Comparison of ENCODE assay signal across 19 cellular contexts in genomic region chr19:51250786-51251452, GRCh38. TPM values are rescaled to one million over a fixed set of nuclear protein-coding genes. Genes with fewer than 3 reads are reported as not detected.
A peak's percentile ranks its signal among the peaks of the same experiment; 100 is the strongest.
DNase-seq lines count a peak whose midpoint lies in the region; ATAC-seq and TF ChIP-seq lines count a peak whose summit lies in the region.
"Had no signal": no experiment of that assay in that cellular context is flagged by ENCODE, and none has a peak within 500 bp of the region (broad histone marks: within the 10 kb centered on the region; RNA-seq: fewer than 3 reads in every experiment).

TSS of gene SIGLECL1 (plus strand) at chr19:51251080. CDS start at chr19:51264073, 12,993 bp downstream.

- no peak within 1 kb of the TSS for H3K4me3 Mint-ChIP-seq in T-helper 1 cell treated with Interleukin-12 subunit alpha and Interleukin-12 subunit beta and Interleukin-4 antibody, amounts not matched to agents 30 μg/mL and 1 μg/mL, for 36 hours
- no peak within 1 kb of the TSS for H3K4me3 Mint-ChIP-seq in CD4-positive, CD25-positive, alpha-beta regulatory T cell
- no peak within 1 kb of the TSS for H3K4me3 Mint-ChIP-seq in endodermal cell

- H3K27me3 ChIP-seq in CD4-positive, CD25-positive, alpha-beta regulatory T cell (ENCODE audit: control insufficient read depth, insufficient read depth, low read length) = no peaks in the 10 kb centered on the region
- H3K27me3 ChIP-seq in endodermal cell (ENCODE audit: control insufficient read depth, insufficient read depth, low read length, poor library complexity, severe bottlenecking) (no peaks in the 10 kb centered on the region), BE2C (no peaks in the 10 kb centered on the region; the same call in 1 of the 2 replicates)
- H3K27me3 ChIP-seq: BLaER1 treated with 17β-estradiol and CSF1 and Interleukin-3, amounts not matched to agents 10 nM and 100 nM had no signal

- H3K36me3 ChIP-seq in CD4-positive, CD25-positive, alpha-beta regulatory T cell (ENCODE audit: control insufficient read depth, insufficient read depth, low read length) = no peaks in the 10 kb centered on the region
- no peaks in the 10 kb centered on the region for H3K36me3 ChIP-seq in endodermal cell (ENCODE audit: control insufficient read depth, insufficient read depth, low read length)
- H3K36me3 ChIP-seq in BE2C = no peaks in the 10 kb centered on the region
- H3K36me3 ChIP-seq: MG63 had no signal

- H3K4me3 ChIP-seq in CD4-positive, CD25-positive, alpha-beta regulatory T cell (ENCODE audit: low read depth, low read length) = no peak within 1 kb of the TSS
- H3K4me3 ChIP-seq in endodermal cell (ENCODE audit: low read length) (no peak within 1 kb of the TSS), BE2C (ENCODE audit: low read depth, low read length) (no peak within 1 kb of the TSS)
- H3K4me3 ChIP-seq: BLaER1 treated with 17β-estradiol and CSF1 and Interleukin-3, amounts not matched to agents 10 nM and 100 nM; MG63; PC-9 had no signal

- no peak for ATAC-seq in CD4-positive, CD25-positive, alpha-beta regulatory T cell (ENCODE audit: low read depth in 2 of 2)
- ATAC-seq: HCT116 had no signal

- DNase-seq in T-helper 1 cell = no peak
- no peak for DNase-seq in CD4-positive, CD25-positive, alpha-beta regulatory T cell
- DNase-seq in NAMALWA (ENCODE audit: low spot score) = peak; percentile 9
- DNase-seq in endodermal cell = peak; percentile 51
- no peak for DNase-seq in BE2C
- DNase-seq in DMS79 (lab: John Stamatoyannopoulos, UW) = no peak
- DNase-seq in KG1 (lab: John Stamatoyannopoulos, UW) = no peak
- DNase-seq: 8988T, DMS153, MG63, NCI-H1930, NCI-H2171, NCI-H446 treated with DMSO at 0.1 percent for 48 hours, NCI-H748 treated with DMSO at 0.1 percent for 48 hours had no signal

- peaks cover 37% of the 10 kb centered on the region for H3K4me1 Mint-ChIP-seq in T-helper 1 cell treated with Interleukin-12 subunit alpha and Interleukin-12 subunit beta and Interleukin-4 antibody, amounts not matched to agents 30 μg/mL and 1 μg/mL, for 36 hours (ENCODE audit: low read depth)
- H3K4me1 Mint-ChIP-seq in CD4-positive, CD25-positive, alpha-beta regulatory T cell = peaks cover 7 to 40% (median 32%) of the 10 kb centered on the region in 4 donors
- H3K4me1 Mint-ChIP-seq in endodermal cell = no peaks in the 10 kb centered on the region

- H3K9ac ChIP-seq in endodermal cell (ENCODE audit: extremely low read depth, low read length, poor library complexity, severe bottlenecking) = no peak within 1 kb of the TSS
- H3K9ac ChIP-seq: BLaER1 treated with 17β-estradiol and CSF1 and Interleukin-3, amounts not matched to agents 10 nM and 100 nM; KMS-11 had no signal

- H3K9me3 Mint-ChIP-seq in T-helper 1 cell treated with Interleukin-12 subunit alpha and Interleukin-12 subunit beta and Interleukin-4 antibody, amounts not matched to agents 30 μg/mL and 1 μg/mL, for 36 hours = no peaks in the 10 kb centered on the region
- H3K9me3 Mint-ChIP-seq in CD4-positive, CD25-positive, alpha-beta regulatory T cell = peaks cover 0 to 1% (median 0%) of the 10 kb centered on the region in 7 donors
- peaks cover 4% of the 10 kb centered on the region for H3K9me3 Mint-ChIP-seq in endodermal cell

- 91 to 96% methylated on average over 7 to 22 of the region's 22 CpGs for WGBS in endodermal cell (ENCODE audit: insufficient coverage in 1 of 2, insufficient read length in 1 of 2), 2 experiments

- peaks cover 7% of the 10 kb centered on the region for H3K27me3 Mint-ChIP-seq in T-helper 1 cell treated with Interleukin-12 subunit alpha and Interleukin-12 subunit beta and Interleukin-4 antibody, amounts not matched to agents 30 μg/mL and 1 μg/mL, for 36 hours (ENCODE audit: low read depth)
- H3K27me3 Mint-ChIP-seq in CD4-positive, CD25-positive, alpha-beta regulatory T cell = no peaks in the 10 kb centered on the region
- H3K27me3 Mint-ChIP-seq in endodermal cell (ENCODE audit: insufficient read depth) = no peaks in the 10 kb centered on the region

- TF ChIP-seq CTCF in endodermal cell (conservative IDR thresholded peaks at IDR 0.05) (no peak), BE2C (IDR thresholded peaks at IDR 0.05; ENCODE audit: low read depth, low read length) (no peak)

- no peaks in the 10 kb centered on the region for H3K9me3 ChIP-seq in CD4-positive, CD25-positive, alpha-beta regulatory T cell (ENCODE audit: control insufficient read depth in 2 of 2, low read length in 2 of 2)
- H3K9me3 ChIP-seq in endodermal cell (ENCODE audit: control insufficient read depth, low read length) (peaks cover 6% of the 10 kb centered on the region), BE2C (no peaks in the 10 kb centered on the region; the same call in 1 of the 2 replicates)
- H3K9me3 ChIP-seq: MG63 had no signal

- peaks cover 20% of the 10 kb centered on the region for H3K4me1 ChIP-seq in CD4-positive, CD25-positive, alpha-beta regulatory T cell (ENCODE audit: control insufficient read depth, insufficient read depth, low read length, poor library complexity, severe bottlenecking)
- H3K4me1 ChIP-seq in endodermal cell (ENCODE audit: control insufficient read depth, insufficient read depth, low read length) = no peaks in the 10 kb centered on the region
- no peaks in the 10 kb centered on the region for H3K4me1 ChIP-seq in BE2C

- H3K27ac ChIP-seq in CD4-positive, CD25-positive, alpha-beta regulatory T cell (ENCODE audit: insufficient read depth, low read length, poor library complexity, severe bottlenecking) = no peak within 1 kb of the TSS
- H3K27ac ChIP-seq in endodermal cell (ENCODE audit: low read depth, low read length) = no peak within 1 kb of the TSS
- H3K27ac ChIP-seq: KMS-11, PC-9 had no signal

- peak within 1 kb of the TSS; percentile 41 for H3K27ac Mint-ChIP-seq in T-helper 1 cell treated with Interleukin-12 subunit alpha and Interleukin-12 subunit beta and Interleukin-4 antibody, amounts not matched to agents 30 μg/mL and 1 μg/mL, for 36 hours
- H3K27ac Mint-ChIP-seq in CD4-positive, CD25-positive, alpha-beta regulatory T cell = peak within 1 kb of the TSS; percentile 68 to 94 (median 93)
- H3K27ac Mint-ChIP-seq in endodermal cell = no peak within 1 kb of the TSS

- H3K36me3 Mint-ChIP-seq in T-helper 1 cell treated with Interleukin-12 subunit alpha and Interleukin-12 subunit beta and Interleukin-4 antibody, amounts not matched to agents 30 μg/mL and 1 μg/mL, for 36 hours (ENCODE audit: low read depth) = no peaks in the 10 kb centered on the region
- no peaks in the 10 kb centered on the region for H3K36me3 Mint-ChIP-seq in CD4-positive, CD25-positive, alpha-beta regulatory T cell
- H3K36me3 Mint-ChIP-seq in endodermal cell (ENCODE audit: low read depth) = no peaks in the 10 kb centered on the region

RNA-seq across cellular contexts. Expression of gene SIGLECL1, which starts in this region (rescaled TPM):
- not detected for total RNA-seq in CD4-positive, CD25-positive, alpha-beta regulatory T cell
- not detected for polyA plus RNA-seq in CD4-positive, CD25-positive, alpha-beta regulatory T cell
- not detected for total RNA-seq in endodermal cell
- polyA plus RNA-seq in endodermal cell (2013, experiment 1 of 2) = not detected
- polyA plus RNA-seq in endodermal cell (2013, experiment 2 of 2) = not detected
- not detected for polyA plus RNA-seq in BE2C (2012; ENCODE audit: insufficient read depth, insufficient read length, low read depth)
- total RNA-seq: PC-9 had no signal

Comparison
In these comparisons a context has a peak if more than half of its experiments do, and no peak if none do; other contexts are left out.
1. Peak in DNase-seq in endodermal cell; RNA of the gene not detected or under 1 TPM.